ENCODE assay signal across 16 cellular contexts in genomic region chr1:99827970-99828369, GRCh38. TPM values are rescaled to one million over a fixed set of nuclear protein-coding genes. Genes with fewer than 3 reads are reported as not detected.
DNase-seq lines count a peak whose midpoint lies in the region; ATAC-seq, FAIRE-seq and TF ChIP-seq lines count a peak whose summit lies in the region.
"Had no signal": no experiment of that assay in that cellular context is flagged by ENCODE, and none has a peak within 500 bp of the region (broad histone marks: within the 10 kb centered on the region; RNA-seq: fewer than 3 reads in every experiment).

No MANE protein-coding gene starts in this region.

- no peaks in the 10 kb centered on the region; a peak in 1 of 5 replicates for H3K4me1 ChIP-seq in K562 (replicated peaks in 1 of 2; ENCODE audit: control insufficient read depth in 2 of 2, insufficient read depth in 2 of 2, low read length in 2 of 2)
- peaks cover 5% of the 10 kb centered on the region for H3K4me1 ChIP-seq in mesendoderm (ENCODE audit: control insufficient read depth, low read depth, low read length)
- peaks cover 27 to 31% of the 10 kb centered on the region in 2 experiments for H3K4me1 ChIP-seq in neutrophil (ENCODE audit: control insufficient read depth in 1 of 2, insufficient read depth in 1 of 2, low read depth in 1 of 2, low read length in 1 of 2)

- TF ChIP-seq CTCF in K562 (IDR thresholded peaks at IDR 0.05 in 2 of 3, conservative IDR thresholded peaks at IDR 0.05 in 1 of 3; ENCODE audit: insufficient read depth in 2 of 3, low read depth in 1 of 3, low read length in 3 of 3) (no peak), neutrophil (IDR thresholded peaks at IDR 0.05) (no peak)

- H4K5ac ChIP-seq in mesendoderm (ENCODE audit: low read length) = no peak overlapping the region

- no peaks in the 10 kb centered on the region for H4K20me1 ChIP-seq in K562 (replicated peaks; ENCODE audit: control insufficient read depth, insufficient read depth, low read length)

- H3K4me3 ChIP-seq in K562 (no peak overlapping the region), mesendoderm (ENCODE audit: low read length) (no peak overlapping the region), neutrophil (ENCODE audit: low read depth in 1 of 2, low read length in 1 of 2) (no peak overlapping the region)
- H3K4me3 ChIP-seq: GM23248 had no signal

- ATAC-seq in K562 = no peak
- ATAC-seq in HG03135 (IDR thresholded peaks at IDR 0.05; ENCODE audit: unreplicated experiment) = no peak
- ATAC-seq: HCT116 had no signal

- in situ Hi-C loops in K562 (cut with MboI) = no loop called here

- H3K18ac ChIP-seq in mesendoderm (ENCODE audit: low read length) = no peak overlapping the region

- no peaks in the 10 kb centered on the region for H3K79me1 ChIP-seq in mesendoderm (ENCODE audit: low read length)

- no peak for FAIRE-seq in K562 (lab: Jason Lieb, UNC)
- FAIRE-seq: GM12892 had no signal

- no peak for TF ChIP-seq RAD21 in K562 (CRISPR knock-in tag; conservative IDR thresholded peaks at IDR 0.05 in 1 of 2, IDR thresholded peaks at IDR 0.05 in 1 of 2)

- no peak overlapping the region for H3K27ac ChIP-seq in K562 (ENCODE audit: extremely low read depth, low read depth, low read length)
- H3K27ac ChIP-seq in mesendoderm (ENCODE audit: low read depth, low read length) = no peak overlapping the region
- peak overlapping the region; percentile 76 for H3K27ac ChIP-seq in neutrophil
- H3K27ac ChIP-seq: GM23248 had no signal

- H3K4me2 ChIP-seq in K562 (ENCODE audit: insufficient read depth, low read length) (no peak overlapping the region), mesendoderm (ENCODE audit: low read length) (no peak overlapping the region)

- no peak overlapping the region for H3K4ac ChIP-seq in mesendoderm (ENCODE audit: low read depth, low read length)

- POLR2A ChIA-PET in K562 (lab: Yijun Ruan, JAX) = interaction anchor here (1.0 kb wide), 1 partner anchor 16 kb away, joined by 7 read pairs; no protein-coding TSS in a partner anchor

- H3K56ac ChIP-seq in mesendoderm (ENCODE audit: low read length) = no peak overlapping the region

- intact Hi-C loops in K562 (cut with micrococcal nuclease) = no loop called here

- H3K9me3 ChIP-seq in K562 (replicated peaks; ENCODE audit: control insufficient read depth, insufficient read depth, low read depth, low read length) = no peaks in the 10 kb centered on the region
- no peaks in the 10 kb centered on the region for H3K9me3 ChIP-seq in neutrophil

- no peak overlapping the region for H2BK15ac ChIP-seq in mesendoderm (replicated peaks; ENCODE audit: low read depth)

- TF ChIP-seq EP300 in K562 (IDR thresholded peaks at IDR 0.05; ENCODE audit: low read length) = peak; percentile 15; the same call in 1 of the 2 replicates

- no peak for TF ChIP-seq POLR2A in K562 (conservative IDR thresholded peaks at IDR 0.05)

- H3K27me3 ChIP-seq in K562 (ENCODE audit: control insufficient read depth in 2 of 2, insufficient read depth in 2 of 2, low read length in 2 of 2) = no peaks in the 10 kb centered on the region
- no peaks in the 10 kb centered on the region for H3K27me3 ChIP-seq in mesendoderm (ENCODE audit: insufficient read depth, low read length, poor library complexity)
- H3K27me3 ChIP-seq in neutrophil = no peaks in the 10 kb centered on the region

- CTCF ChIA-PET in K562 (lab: Yijun Ruan, JAX; ENCODE audit: low intra/inter-chr PET ratio) = no interaction called here

- 55% methylated on average over 2 of the region's 2 CpGs for WGBS in K562 (ENCODE audit: insufficient coverage, low coverage, missing lambda C conversion rate)
- no CpG with 5 or more reads among the region's 2 CpGs for WGBS in mesendoderm (ENCODE audit: extremely low coverage, insufficient coverage, low lambda C conversion rate)

- no peak overlapping the region for H2BK5ac ChIP-seq in mesendoderm (ENCODE audit: low read length)

- H3K23ac ChIP-seq in mesendoderm (ENCODE audit: low read length) = no peak overlapping the region

- no peaks in the 10 kb centered on the region for H3K9me1 ChIP-seq in K562 (ENCODE audit: control insufficient read depth, insufficient read depth, low read length)

- no peak overlapping the region for H2BK120ac ChIP-seq in mesendoderm (ENCODE audit: low read depth, low read length)

- H3K9ac ChIP-seq in K562 (ENCODE audit: insufficient read depth in 1 of 2, low read depth in 2 of 2, low read length in 2 of 2) (no peak overlapping the region), mesendoderm (ENCODE audit: low read length) (no peak overlapping the region)
- H3K9ac ChIP-seq: GM23248 had no signal

- H3K79me2 ChIP-seq in K562 (ENCODE audit: control insufficient read depth, insufficient read depth, low read length) (no peaks in the 10 kb centered on the region), mesendoderm (ENCODE audit: control insufficient read depth, insufficient read depth, low read length) (no peaks in the 10 kb centered on the region)

- no peaks in the 10 kb centered on the region for H3K36me3 ChIP-seq in K562 (ENCODE audit: control insufficient read depth, insufficient read depth, low read length)
- no peaks in the 10 kb centered on the region for H3K36me3 ChIP-seq in mesendoderm (ENCODE audit: control insufficient read depth, insufficient read depth, low read length)
- no peaks in the 10 kb centered on the region for H3K36me3 ChIP-seq in neutrophil

- H2AFZ ChIP-seq in K562 (ENCODE audit: low read depth, low read length) = no peak overlapping the region; the same call in 1 of the 2 replicates
- H2AFZ ChIP-seq: GM23248 had no signal

- no peak overlapping the region for H4K8ac ChIP-seq in mesendoderm (ENCODE audit: low read depth, low read length)

- no TSS peak for BruUV-seq in K562 (replicated peaks; lab: Mats Ljungman, UMichigan)

- DNase-seq in K562 (ENCODE audit: extremely low read depth in 1 of 4, low spot score in 3 of 4) (no peak), mesendoderm (peak; percentile 49), SK-N-DZ (ENCODE audit: low spot score) (no peak), inferior parietal cortex (ENCODE audit: extremely low spot score) (no peak)
- DNase-seq: C1 segment of cervical spinal cord; Calu3; CD4-positive, alpha-beta memory T cell; COR-L47; DMS53; DMS79 treated with DMSO at 0.1 percent for 48 hours; GM23248; H9 had no signal

- no peak overlapping the region for H2AK5ac ChIP-seq in mesendoderm (ENCODE audit: low read length)

TF ChIP-seq in K562, 482 proteins besides CTCF, POLR2A, EP300 and RAD21 (continues in another document):
- TF ChIP-seq CEBPZ (IDR thresholded peaks at IDR 0.05; ENCODE audit: borderline replicate concordance, low read depth, low read length) (no peak), TBL1XR1 (IDR thresholded peaks at IDR 0.05; ENCODE audit: low read length in 2 of 2) (no peak), HMBOX1 (IDR thresholded peaks at IDR 0.05) (peak; percentile 94)

RNA-seq across cellular contexts. Expression of gene AGL, which starts 22.2 kb away (rescaled TPM):
- total RNA-seq in K562 (2011; cell fraction: chromatin; rRNA removed; ENCODE audit: low replicate concordance) = 8.5 and 34.7 TPM in 2 replicates
- 3.8 and 4.7 TPM in 2 replicates for total RNA-seq in K562 (2011; cell fraction: nucleolus; rRNA removed)
- total RNA-seq in K562 (2011; cell fraction: nucleoplasm; rRNA removed) = 8.9 and 12.0 TPM in 2 replicates
- total RNA-seq in K562 (2014; rRNA removed) (7.6 and 9.0 TPM in 2 replicates), K562 (2014; rRNA removed; fragmentation: Illumina TruSeq; extraction: Trizol) (20.4 and 23.1 TPM in 2 replicates), K562 (2015; rRNA removed; fragmentation: Illumina TruSeq; extraction: Trizol) (16.1 and 16.6 TPM in 2 replicates), K562 (2021) (18.3 and 18.9 TPM in 2 replicates)
- polyA plus RNA-seq in K562 (2011; rRNA removed) (8.1 and 12.4 TPM in 2 replicates), K562 (2014; fragmentation: Illumina TruSeq; extraction: Trizol) (11.7 and 13.7 TPM in 2 replicates), K562 (2014; fragmentation: Nextera tagmentation; extraction: Ambion mirVana) (1 to 10 TPM; 6.3 to 6.5 TPM), K562 (2014; rRNA removed) (6.3 and 6.7 TPM in 2 replicates)
- 2.2 and 3.9 TPM in 2 replicates for polyA plus RNA-seq in K562 (2011; cell fraction: cytosol; rRNA removed)
- 7.1 and 8.6 TPM in 2 replicates for polyA plus RNA-seq in K562 (2011; cell fraction: nucleus; rRNA removed)
- 11.3 and 12.1 TPM in 2 replicates for polyA plus RNA-seq in K562 (2012)
- 41.7 and 42.8 TPM in 2 replicates for polyA minus RNA-seq in K562 (2011; rRNA and poly(A)+ RNA removed)
- 17.7 and 20.5 TPM in 2 replicates for polyA minus RNA-seq in K562 (2011; cell fraction: cytosol; rRNA and poly(A)+ RNA removed)
- 8.1 and 12.4 TPM in 2 replicates for polyA minus RNA-seq in K562 (2011; cell fraction: nucleus; rRNA and poly(A)+ RNA removed)
- polyA plus RNA-seq in mesendoderm (2013, experiment 1 of 2) = 8.5 TPM
- 8.4 TPM for polyA plus RNA-seq in mesendoderm (2013, experiment 2 of 2)
- polyA plus RNA-seq in SK-N-DZ (2014; cell fraction: cytosol; rRNA removed) = 6.4 and 7.6 TPM in 2 replicates
- 14.8 and 16.5 TPM in 2 replicates for polyA plus RNA-seq in SK-N-DZ (2014; cell fraction: nucleus; rRNA removed)
